34 cellular contexts compared by ENCODE assay signal in the genomic region with DNA sequence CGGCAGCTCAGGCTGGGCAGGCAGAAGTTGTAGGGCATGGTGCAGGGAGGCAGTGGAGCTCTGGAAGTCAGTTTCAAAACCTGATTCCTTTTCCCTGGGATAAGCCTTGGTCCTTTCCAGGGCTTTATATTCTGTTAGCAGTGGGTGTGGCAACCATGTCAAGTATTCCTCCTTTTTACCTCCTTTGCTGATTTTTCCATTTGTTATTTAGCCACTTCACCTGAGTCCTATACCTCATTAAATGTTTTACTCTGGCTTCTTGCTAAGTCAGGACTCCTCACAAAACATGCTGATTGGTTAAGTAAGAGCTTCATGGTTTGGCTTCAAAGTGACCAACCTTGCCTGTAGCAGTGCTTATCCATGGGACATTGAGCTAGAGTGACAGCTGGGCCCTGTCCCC. TPM values are rescaled to one million over a fixed set of nuclear protein-coding genes. Genes with fewer than 3 reads are reported as not detected.
"Had no signal": no experiment of that assay in that cellular context is flagged by ENCODE, and none has a peak within 500 bp of the region (broad histone marks: within the 10 kb centered on the region; RNA-seq: fewer than 3 reads in every experiment).

KRT33B (minus strand) TSS at position 101 of the 400 bp plus-strand sequence; CDS start at position 38, 63 bp downstream.

- H3K4me1 Mint-ChIP-seq: activated B cell treated with CpG ODN at 0.5 μM for 24 hours had no signal

- DNase-seq: activated B cell treated with CpG ODN at 0.5 μM for 24 hours; activated CD4-positive, alpha-beta memory T cell treated with anti-CD3 and anti-CD28 coated beads for 36 hours; activated CD4-positive, alpha-beta T cell treated with anti-CD3 and anti-CD28 coated beads for 4 hours; activated CD4-positive, alpha-beta T cell treated with anti-CD3 and anti-CD28 coated beads, Interleukin-2, amount 50 U/mL, for 1 hour; activated CD4-positive, CD25-positive, alpha-beta regulatory T cell treated with anti-CD3 and anti-CD28 coated beads, Interleukin-2, amount 50 U/mL, for 72 hours; activated CD8-positive, alpha-beta memory T cell treated with anti-CD3 and anti-CD28 coated beads, Interleukin-2, amount 50 U/mL, for 4 hours; activated gamma-delta T cell treated with Interleukin-2 at 50 U/mL for 16 hours; activated naive CD4-positive, alpha-beta T cell treated with anti-CD3 and anti-CD28 coated beads for 36 hours; activated T-cell treated with anti-CD3 and anti-CD28 coated beads for 4 hours; activated T-cell treated with anti-CD3 and anti-CD28 coated beads, Interleukin-2, amount 50 U/mL, for 4 hours; adrenal gland; anterior cingulate cortex; brain microvascular endothelial cell; central memory CD4-positive, alpha-beta T cell; Karpas-422; KBM-7; NCI-H1092; NCI-H1436 treated with DMSO at 0.1 percent for 48 hours; NCI-H1694 treated with DMSO at 0.1 percent for 48 hours; NCI-H2029; NCI-H345; NCI-H524 treated with DMSO at 0.1 percent for 48 hours; RPMI8226; SHP77 treated with DMSO at 0.1 percent for 48 hours; T-cell; T-helper 9 cell had no signal

- H3K9me3 ChIP-seq: adrenal gland had no signal

- H3K27ac ChIP-seq: adrenal gland, brain microvascular endothelial cell, VCaP had no signal

- H3K36me3 ChIP-seq: adrenal gland, brain microvascular endothelial cell had no signal

- ATAC-seq: activated naive CD4-positive, alpha-beta T cell treated with anti-CD3 and anti-CD28 coated beads, Interleukin-2, amount 50 U/mL, for 72 hours; activated T-cell treated with anti-CD3 and anti-CD28 coated beads, Interleukin-2, amount 50 U/mL, for 4 hours; Panc1; SK-N-SH treated with all-trans-retinoic acid at 6 μM for 48 hours; T-cell had no signal

- H3K4me3 ChIP-seq: adrenal gland had no signal

- H3K27ac Mint-ChIP-seq: activated B cell treated with CpG ODN at 0.5 μM for 24 hours; activated CD4-positive, alpha-beta memory T cell treated with anti-CD3 and anti-CD28 coated beads for 36 hours; activated naive CD4-positive, alpha-beta T cell treated with anti-CD3 and anti-CD28 coated beads for 36 hours; activated naive CD4-positive, alpha-beta T cell treated with anti-CD3 and anti-CD28 coated beads, Interleukin-2, amount 50 U/mL, for 72 hours; activated T-helper 1 cell treated with anti-CD3 and anti-CD28 coated beads, Interleukin-12 subunit alpha, Interleukin-12 subunit beta, Interleukin-2, Interleukin-4 antibody, amounts not matched to agents 30 ng/mL and 10 ng/mL and 1 ng/mL, durations not matched to agents 14 hours and 24 hours and 36 hours; T-cell had no signal

- H3K27me3 Mint-ChIP-seq: activated CD4-positive, alpha-beta memory T cell treated with anti-CD3 and anti-CD28 coated beads for 36 hours had no signal

- H3K4me3 Mint-ChIP-seq: activated B cell treated with CpG ODN at 0.5 μM for 24 hours; activated CD4-positive, alpha-beta memory T cell treated with anti-CD3 and anti-CD28 coated beads for 36 hours; activated naive CD4-positive, alpha-beta T cell treated with anti-CD3 and anti-CD28 coated beads for 36 hours; activated T-cell treated with anti-CD3 and anti-CD28 coated beads, Interleukin-2, amount 50 U/mL, for 4 hours; activated T-helper 1 cell treated with anti-CD3 and anti-CD28 coated beads, Interleukin-12 subunit alpha, Interleukin-12 subunit beta, Interleukin-2, Interleukin-4 antibody, amounts not matched to agents 30 ng/mL and 10 ng/mL and 1 ng/mL, durations not matched to agents 14 hours and 24 hours and 36 hours; T-cell had no signal

- H3K36me3 Mint-ChIP-seq: activated CD4-positive, alpha-beta memory T cell treated with anti-CD3 and anti-CD28 coated beads for 36 hours; T-cell had no signal

- H3K4me1 ChIP-seq: adrenal gland had no signal

- H3K27me3 ChIP-seq: adrenal gland, brain microvascular endothelial cell had no signal

RNA-seq across cellular contexts. Expression of gene KRT33B, which starts in this region (rescaled TPM):
- total RNA-seq: activated B cell treated with CpG ODN at 0.5 μM for 24 hours; activated CD4-positive, alpha-beta memory T cell treated with anti-CD3 and anti-CD28 coated beads for 36 hours; activated naive CD4-positive, alpha-beta T cell treated with anti-CD3 and anti-CD28 coated beads for 36 hours; activated naive CD4-positive, alpha-beta T cell treated with anti-CD3 and anti-CD28 coated beads, Interleukin-2, amount 50 U/mL, for 72 hours; activated T-cell treated with anti-CD3 and anti-CD28 coated beads, Interleukin-2, amount 50 U/mL, for 4 hours; activated T-helper 1 cell treated with anti-CD3 and anti-CD28 coated beads, Interleukin-12 subunit alpha, Interleukin-12 subunit beta, Interleukin-2, Interleukin-4 antibody, amounts not matched to agents 30 ng/mL and 10 ng/mL and 1 ng/mL, durations not matched to agents 14 hours and 24 hours and 36 hours; adrenal gland; MCF 10A; NCI-H460; SK-MEL-5; T-cell had no signal
- polyA plus RNA-seq: adrenal gland had no signal
